Comparison of ENCODE assay signal across 9 cellular contexts in genomic region chr5:55636711-55637110, GRCh38.
DNase-seq lines count a peak whose midpoint lies in the region; ATAC-seq and TF ChIP-seq lines count a peak whose summit lies in the region.
"Had no signal": no experiment of that assay in that cellular context is flagged by ENCODE, and none has a peak within 500 bp of the region (broad histone marks: within the 10 kb centered on the region; RNA-seq: fewer than 3 reads in every experiment).

No MANE protein-coding gene starts in this region.

- H3K4me1 ChIP-seq in left ventricle myocardium inferior = peaks cover 53% of the 10 kb centered on the region

- no peak overlapping the region for H3K4me3 Mint-ChIP-seq in activated CD8-positive, alpha-beta memory T cell treated with anti-CD3 and anti-CD28 coated beads, Interleukin-2, amount 10 ng/mL, durations not matched to agents 7 days and 5 days

- H3K36me3 ChIP-seq in left ventricle myocardium inferior = no peaks in the 10 kb centered on the region

- intact Hi-C loops in left ventricle myocardium inferior (cut with micrococcal nuclease) = no loop called here

- H3K27ac Mint-ChIP-seq in activated CD8-positive, alpha-beta memory T cell treated with anti-CD3 and anti-CD28 coated beads, Interleukin-2, amount 10 ng/mL, durations not matched to agents 7 days and 5 days = no peak overlapping the region

- ATAC-seq in SK-N-SH treated with all-trans-retinoic acid at 6 μM for 48 hours = peak; percentile 62
- no peak for ATAC-seq in activated CD8-positive, alpha-beta memory T cell treated with anti-CD3 and anti-CD28 coated beads, Interleukin-2, amount 10 ng/mL, durations not matched to agents 7 days and 5 days

- peak overlapping the region; percentile 91 for H3K27ac ChIP-seq in left ventricle myocardium inferior (replicated peaks)
- H3K27ac ChIP-seq: SJSA1 had no signal

- no peaks in the 10 kb centered on the region for H3K27me3 ChIP-seq in left ventricle myocardium inferior (ENCODE audit: low read depth)
- H3K27me3 ChIP-seq: SJSA1 had no signal

- no peak for TF ChIP-seq CTCF in left ventricle myocardium inferior (IDR thresholded peaks at IDR 0.05; ENCODE audit: borderline replicate concordance)

- CTCF ChIA-PET in activated CD8-positive, alpha-beta memory T cell treated with anti-CD3 and anti-CD28 coated beads, Interleukin-2, amount 10 ng/mL, durations not matched to agents 7 days and 5 days (lab: Charles Lee) = no interaction called here

- no peaks in the 10 kb centered on the region for H3K27me3 Mint-ChIP-seq in activated CD8-positive, alpha-beta memory T cell treated with anti-CD3 and anti-CD28 coated beads, Interleukin-2, amount 10 ng/mL, durations not matched to agents 7 days and 5 days

- H3K4me1 Mint-ChIP-seq in activated CD8-positive, alpha-beta memory T cell treated with anti-CD3 and anti-CD28 coated beads, Interleukin-2, amount 10 ng/mL, durations not matched to agents 7 days and 5 days = peaks cover 8% of the 10 kb centered on the region

- peaks cover 7% of the 10 kb centered on the region for H3K36me3 Mint-ChIP-seq in activated CD8-positive, alpha-beta memory T cell treated with anti-CD3 and anti-CD28 coated beads, Interleukin-2, amount 10 ng/mL, durations not matched to agents 7 days and 5 days

- peak; percentile 51 for DNase-seq in GM03348 (ENCODE audit: low spot score)
- DNase-seq in left ventricle myocardium inferior = peak; percentile 20
- peak; percentile 60 for DNase-seq in renal cortical epithelial cell (ENCODE audit: low read depth)
- DNase-seq in activated CD8-positive, alpha-beta memory T cell treated with anti-CD3 and anti-CD28 coated beads, Interleukin-2, amount 10 ng/mL, durations not matched to agents 7 days and 5 days = no peak
- no peak for DNase-seq in HUDEP-2 (lab: John Stamatoyannopoulos, UW; ENCODE audit: unreplicated experiment in 76 of 76)
- DNase-seq in OCI-M2 (lab: John Stamatoyannopoulos, UW; ENCODE audit: unreplicated experiment) = no peak
- no peak for DNase-seq in hippocampal formation (lab: John Stamatoyannopoulos, UW)

- no peaks in the 10 kb centered on the region for H3K9me3 Mint-ChIP-seq in activated CD8-positive, alpha-beta memory T cell treated with anti-CD3 and anti-CD28 coated beads, Interleukin-2, amount 10 ng/mL, durations not matched to agents 7 days and 5 days (ENCODE audit: low read depth)

- H3K9me3 ChIP-seq in left ventricle myocardium inferior (replicated peaks) = no peaks in the 10 kb centered on the region
- H3K9me3 ChIP-seq: SJSA1 had no signal

- H3K4me3 ChIP-seq in left ventricle myocardium inferior = no peak overlapping the region
- H3K4me3 ChIP-seq: SJSA1 had no signal

TF ChIP-seq in SK-N-SH treated with all-trans-retinoic acid at 6 μM for 48 hours, 23 proteins besides CTCF, POLR2A, EP300 and RAD21:
- no peak for TF ChIP-seq PATZ1 (CRISPR knock-in tag; IDR thresholded peaks at IDR 0.05; ENCODE audit: borderline replicate concordance)
- no peak for TF ChIP-seq TCF4 (CRISPR knock-in tag; IDR thresholded peaks at IDR 0.05; ENCODE audit: borderline replicate concordance)
- TF ChIP-seq GLIS3 (CRISPR knock-in tag; IDR thresholded peaks at IDR 0.05) = no peak
- TF ChIP-seq ZFP3 (CRISPR knock-in tag; IDR thresholded peaks at IDR 0.05) = no peak

Comparison
In these comparisons a context has a peak if more than half of its experiments do, and no peak if none do; other contexts are left out.
1. DNase-seq: peak in GM03348 (single experiment), left ventricle myocardium inferior (single experiment) and renal cortical epithelial cell (single experiment); none in activated CD8-positive, alpha-beta memory T cell treated with anti-CD3 and anti-CD28 coated beads, Interleukin-2, amount 10 ng/mL, durations not matched to agents 7 days and 5 days (single experiment), HUDEP-2 (0 of 76), OCI-M2 (single experiment) and hippocampal formation (0 of 2).